ENCODE assay signal across 19 cellular contexts in the genomic region with DNA sequence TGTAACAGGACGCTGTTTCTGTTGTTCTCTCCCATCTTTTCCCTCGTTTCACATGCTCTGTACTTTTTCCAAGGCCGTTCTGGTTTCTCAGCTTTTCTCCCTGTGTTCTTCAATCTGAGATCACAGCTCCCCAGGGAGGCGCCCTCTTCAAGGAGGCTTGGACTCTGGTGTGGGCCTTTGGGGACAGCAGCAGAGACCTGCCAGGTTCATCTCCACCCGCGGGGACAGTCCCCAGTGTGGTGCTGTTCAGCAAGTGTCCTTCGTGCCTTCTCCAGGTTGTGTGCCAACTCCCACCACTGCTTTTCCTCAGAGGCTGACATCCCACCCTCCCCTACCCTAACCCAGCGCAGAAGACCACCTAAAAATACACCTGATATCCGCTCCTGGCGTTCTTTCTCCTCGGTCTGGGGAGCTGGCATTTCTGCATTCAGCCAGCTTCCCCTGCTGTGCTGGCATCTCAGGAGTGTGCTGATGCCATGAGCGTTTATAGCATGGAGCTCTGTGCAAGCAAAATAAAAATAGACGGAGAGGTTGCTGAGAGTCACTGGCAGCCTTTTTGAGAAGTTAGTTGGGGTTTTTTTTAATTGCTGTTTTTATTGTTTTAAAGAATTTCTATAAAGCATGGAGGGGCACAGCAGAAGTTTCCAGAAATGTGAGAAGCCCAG.
DNase-seq lines count a peak whose midpoint lies in the region; ATAC-seq and TF ChIP-seq lines count a peak whose summit lies in the region.
"Had no signal": no experiment of that assay in that cellular context is flagged by ENCODE, and none has a peak within 500 bp of the region (broad histone marks: within the 10 kb centered on the region; RNA-seq: fewer than 3 reads in every experiment).

No MANE protein-coding gene starts in this region.

- TF ChIP-seq CTCF in right atrium auricular region (IDR thresholded peaks at IDR 0.05) = no peak

- H3K4me1 ChIP-seq in right atrium auricular region = no peaks in the 10 kb centered on the region
- H3K4me1 ChIP-seq: A549 had no signal

- H3K27ac ChIP-seq in right atrium auricular region = no peak overlapping the region
- peak overlapping the region; percentile 30 for H3K27ac ChIP-seq in temporal lobe (ENCODE audit: low read depth, low read length)
- H3K27ac ChIP-seq: A549, KMS-11, PC-9 had no signal

- TF ChIP-seq POLR2A in erythroblast (IDR thresholded peaks at IDR 0.05; ENCODE audit: low read length) = no peak

- peaks cover 24% of the 10 kb centered on the region for H3K36me3 ChIP-seq in right atrium auricular region

- DNase-seq in Right ventricle myocardium superior (no peak), right atrium auricular region (ENCODE audit: low spot score) (no peak), cerebellum (ENCODE audit: low spot score) (peak; percentile 81), posterior vena cava (ENCODE audit: low spot score) (peak; percentile 76), erythroblast (lab: John Stamatoyannopoulos, UW) (no peak)
- DNase-seq in central memory CD4-positive, alpha-beta T cell = no peak
- DNase-seq: EL, NCI-H1092 treated with DMSO at 0.1 percent for 48 hours, NCI-H146, NCI-H2029, NCI-H2227 treated with DMSO at 0.1 percent for 48 hours, NCI-H510A treated with DMSO at 0.1 percent for 48 hours, NCI-H748 treated with DMSO at 0.1 percent for 48 hours, RPMI8226, SIG-M5 had no signal

- intact Hi-C loops in Right ventricle myocardium superior (cut with DNase I) (no loop called here), posterior vena cava (cut with DNase I) (no loop called here)

- ATAC-seq in Right ventricle myocardium superior (ENCODE audit: poor library complexity) = peak; percentile 78
- ATAC-seq: A549 had no signal

- no peaks in the 10 kb centered on the region for H3K27me3 ChIP-seq in right atrium auricular region

- H3K9me3 ChIP-seq in right atrium auricular region = no peaks in the 10 kb centered on the region
- H3K9me3 ChIP-seq: A549 had no signal

- no peak overlapping the region for H3K4me3 ChIP-seq in right atrium auricular region
- H3K4me3 ChIP-seq: A549, PC-9 had no signal

Comparison
In these comparisons a context has a peak if more than half of its experiments do, and no peak if none do; other contexts are left out.
1. DNase-seq: peak in cerebellum (single experiment) and posterior vena cava (single experiment); none in Right ventricle myocardium superior (single experiment), right atrium auricular region (single experiment), erythroblast (0 of 2) and central memory CD4-positive, alpha-beta T cell (single experiment).